ENCODE assay signal across 8 cellular contexts in the genomic region with DNA sequence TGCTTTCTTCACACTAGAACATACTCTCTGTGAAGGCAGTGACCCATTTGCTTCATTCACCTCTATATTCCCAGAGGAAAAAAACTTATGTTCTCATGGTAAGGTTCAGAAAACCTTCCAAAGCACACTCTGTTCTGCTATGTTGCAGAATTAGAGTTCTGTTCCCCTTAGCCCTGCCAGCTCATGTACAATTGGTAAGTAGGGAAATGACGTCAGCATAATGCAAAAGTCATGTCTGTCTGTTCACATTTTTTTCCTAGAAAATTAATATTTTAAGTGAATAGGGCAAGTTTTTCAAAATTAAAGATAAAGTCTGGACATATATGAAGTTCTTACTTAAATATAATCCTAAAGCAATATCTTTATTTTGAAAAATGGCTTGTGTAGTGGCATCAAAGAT.
"Had no signal": no experiment of that assay in that cellular context is flagged by ENCODE, and none has a peak within 500 bp of the region (broad histone marks: within the 10 kb centered on the region; RNA-seq: fewer than 3 reads in every experiment).

No MANE protein-coding gene starts in this region.

- DNase-seq: GDM1, GF-D8 had no signal

- FAIRE-seq: G401.6, GM12878, GM12891, GM12892, GM18507, GM19239 had no signal

- H3K4me3 ChIP-seq: GM12878 had no signal

- ATAC-seq: GM12878 had no signal
